24 cellular contexts compared by ENCODE assay signal in the genomic region with DNA sequence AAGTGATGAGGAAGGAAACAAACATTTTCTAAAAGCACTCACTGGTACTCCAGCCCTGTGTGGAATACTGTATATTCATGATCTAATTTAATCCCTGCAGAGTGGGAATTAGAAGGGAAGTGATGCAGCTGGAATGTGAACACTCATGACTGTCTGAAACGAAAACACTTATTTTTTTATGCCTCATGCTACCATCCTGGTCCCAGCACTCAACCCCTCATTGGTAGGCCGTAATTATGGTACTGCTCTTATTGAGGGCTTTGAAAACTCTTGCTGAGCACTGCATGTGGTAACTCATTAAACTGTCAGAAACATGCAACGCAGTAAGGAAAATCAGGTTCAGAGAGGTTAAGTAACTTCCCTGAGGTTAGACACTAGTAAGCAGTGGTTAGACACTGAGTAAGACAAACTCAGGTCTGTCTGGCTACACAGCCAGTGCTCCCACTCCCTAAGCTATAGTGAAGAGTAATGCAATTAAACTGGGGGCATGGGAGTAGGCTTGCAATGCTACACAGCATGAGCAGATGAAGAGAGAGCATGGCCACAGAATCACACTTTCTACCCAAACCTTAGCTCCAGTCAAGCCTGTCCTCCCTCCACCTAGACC. TPM values are rescaled to one million over a fixed set of nuclear protein-coding genes. Genes with fewer than 3 reads are reported as not detected.
DNase-seq lines count a peak whose midpoint lies in the region; ATAC-seq and TF ChIP-seq lines count a peak whose summit lies in the region.
"Had no signal": no experiment of that assay in that cellular context is flagged by ENCODE, and none has a peak within 500 bp of the region (broad histone marks: within the 10 kb centered on the region; RNA-seq: fewer than 3 reads in every experiment).

No MANE protein-coding gene starts in this region.

- H3K27ac ChIP-seq in HL-60 (replicated peaks) (peak overlapping the region; percentile 58), brain microvascular endothelial cell (no peak overlapping the region), Peyer's patch (no peak overlapping the region)
- H3K27ac ChIP-seq: BLaER1, breast epithelium, PC-9, skin epidermis had no signal

- H3K4me1 ChIP-seq in Peyer's patch, result no peaks in the 10 kb centered on the region
- H3K4me1 ChIP-seq: BLaER1, breast epithelium, Caco-2 had no signal

- peaks cover 8% of the 10 kb centered on the region for H3K9me3 Mint-ChIP-seq in activated naive CD8-positive, alpha-beta T cell treated with anti-CD3 and anti-CD28 coated beads, Interleukin-2, amount 10 ng/mL, durations not matched to agents 7 days and 5 days
- peaks cover 7% of the 10 kb centered on the region for H3K9me3 Mint-ChIP-seq in activated naive CD8-positive, alpha-beta T cell treated with anti-CD3 and anti-CD28 coated beads for 36 hours
- H3K9me3 Mint-ChIP-seq in activated CD8-positive, alpha-beta memory T cell treated with anti-CD3 and anti-CD28 coated beads, Interleukin-2, amount 10 ng/mL, durations not matched to agents 7 days and 5 days (ENCODE audit: low read depth), result peaks cover 7% of the 10 kb centered on the region

- H3K9me3 ChIP-seq in Peyer's patch, result no peaks in the 10 kb centered on the region
- H3K9me3 ChIP-seq: breast epithelium, Caco-2 had no signal

- CTCF ChIA-PET in activated CD8-positive, alpha-beta memory T cell treated with anti-CD3 and anti-CD28 coated beads, Interleukin-2, amount 10 ng/mL, durations not matched to agents 7 days and 5 days (lab: Charles Lee), result no interaction called here

- no peaks in the 10 kb centered on the region for H3K27me3 ChIP-seq in HL-60 (ENCODE audit: insufficient read depth, poor library complexity, severe bottlenecking)
- no peaks in the 10 kb centered on the region for H3K27me3 ChIP-seq in brain microvascular endothelial cell (replicated peaks)
- H3K27me3 ChIP-seq in Peyer's patch, result no peaks in the 10 kb centered on the region
- H3K27me3 ChIP-seq: BLaER1, breast epithelium had no signal

- TF ChIP-seq POLR2A in Peyer's patch (IDR thresholded peaks at IDR 0.05), result no peak

- H3K27ac Mint-ChIP-seq in activated naive CD8-positive, alpha-beta T cell treated with anti-CD3 and anti-CD28 coated beads, Interleukin-2, amount 10 ng/mL, durations not matched to agents 7 days and 5 days, result peak overlapping the region; percentile 55
- H3K27ac Mint-ChIP-seq in activated naive CD8-positive, alpha-beta T cell treated with anti-CD3 and anti-CD28 coated beads for 36 hours, result no peak overlapping the region
- no peak overlapping the region for H3K27ac Mint-ChIP-seq in activated CD8-positive, alpha-beta memory T cell treated with anti-CD3 and anti-CD28 coated beads, Interleukin-2, amount 10 ng/mL, durations not matched to agents 7 days and 5 days
- H3K27ac Mint-ChIP-seq: activated CD4-positive, alpha-beta T cell treated with anti-CD3 and anti-CD28 coated beads, Interleukin-2, amount 10 ng/mL, durations not matched to agents 24 days and 14 days had no signal

- peaks cover 22% of the 10 kb centered on the region for H3K4me1 Mint-ChIP-seq in activated naive CD8-positive, alpha-beta T cell treated with anti-CD3 and anti-CD28 coated beads, Interleukin-2, amount 10 ng/mL, durations not matched to agents 7 days and 5 days
- peaks cover 17% of the 10 kb centered on the region for H3K4me1 Mint-ChIP-seq in activated naive CD8-positive, alpha-beta T cell treated with anti-CD3 and anti-CD28 coated beads for 36 hours
- H3K4me1 Mint-ChIP-seq in activated CD8-positive, alpha-beta memory T cell treated with anti-CD3 and anti-CD28 coated beads, Interleukin-2, amount 10 ng/mL, durations not matched to agents 7 days and 5 days, result peaks cover 29% of the 10 kb centered on the region

- no peak overlapping the region for H3K4me3 ChIP-seq in HL-60 (replicated peaks; ENCODE audit: insufficient read depth, low read length)
- H3K4me3 ChIP-seq in brain microvascular endothelial cell (ENCODE audit: low read depth, low read length), result no peak overlapping the region
- no peak overlapping the region for H3K4me3 ChIP-seq in Peyer's patch
- H3K4me3 ChIP-seq: BLaER1, breast epithelium, PC-9, skin epidermis had no signal

- H3K27me3 Mint-ChIP-seq in activated naive CD8-positive, alpha-beta T cell treated with anti-CD3 and anti-CD28 coated beads, Interleukin-2, amount 10 ng/mL, durations not matched to agents 7 days and 5 days, result no peaks in the 10 kb centered on the region
- H3K27me3 Mint-ChIP-seq in activated naive CD8-positive, alpha-beta T cell treated with anti-CD3 and anti-CD28 coated beads for 36 hours, result no peaks in the 10 kb centered on the region
- H3K27me3 Mint-ChIP-seq in activated CD8-positive, alpha-beta memory T cell treated with anti-CD3 and anti-CD28 coated beads, Interleukin-2, amount 10 ng/mL, durations not matched to agents 7 days and 5 days, result peaks cover 2% of the 10 kb centered on the region

- TF ChIP-seq CTCF in HL-60 (IDR thresholded peaks at IDR 0.05; ENCODE audit: insufficient read depth, low read length), result no peak
- TF ChIP-seq CTCF in brain microvascular endothelial cell (IDR thresholded peaks at IDR 0.05; ENCODE audit: low read depth, low read length, missing control alignments), result no peak
- no peak for TF ChIP-seq CTCF in Peyer's patch (IDR thresholded peaks at IDR 0.05)

- in situ Hi-C loops in brain microvascular endothelial cell (cut with HindIII; ENCODE audit: low pct_ligation_motif_present, low sequenced_read_pairs), result loop anchor here (25.0 kb wide), 1 partner anchor 462 kb away; no protein-coding TSS in a partner anchor

- POLR2A ChIA-PET in activated naive CD8-positive, alpha-beta T cell treated with anti-CD3 and anti-CD28 coated beads, Interleukin-2, amount 10 ng/mL, durations not matched to agents 7 days and 5 days (lab: Charles Lee), result no interaction called here

- ATAC-seq in activated naive CD8-positive, alpha-beta T cell treated with anti-CD3 and anti-CD28 coated beads, Interleukin-2, amount 10 ng/mL, durations not matched to agents 7 days and 5 days (ENCODE audit: low read depth), result peak; percentile 42
- no peak for ATAC-seq in activated CD8-positive, alpha-beta memory T cell treated with anti-CD3 and anti-CD28 coated beads, Interleukin-2, amount 10 ng/mL, durations not matched to agents 7 days and 5 days
- ATAC-seq: HCT116 had no signal

- peak overlapping the region; percentile 5 for H3K4me3 Mint-ChIP-seq in activated naive CD8-positive, alpha-beta T cell treated with anti-CD3 and anti-CD28 coated beads, Interleukin-2, amount 10 ng/mL, durations not matched to agents 7 days and 5 days
- H3K4me3 Mint-ChIP-seq in activated naive CD8-positive, alpha-beta T cell treated with anti-CD3 and anti-CD28 coated beads for 36 hours, result no peak overlapping the region
- no peak overlapping the region for H3K4me3 Mint-ChIP-seq in activated CD8-positive, alpha-beta memory T cell treated with anti-CD3 and anti-CD28 coated beads, Interleukin-2, amount 10 ng/mL, durations not matched to agents 7 days and 5 days
- H3K4me3 Mint-ChIP-seq: activated CD4-positive, alpha-beta T cell treated with anti-CD3 and anti-CD28 coated beads, Interleukin-2, amount 10 ng/mL, durations not matched to agents 24 days and 14 days; stimulated activated naive B cell treated with anti-CD40 and anti-IgM and Interleukin-4, amounts not matched to agents 10 μg/mL and 1 μg/mL and 100 μg/mL, for 72 hours had no signal

- H3K36me3 Mint-ChIP-seq in activated naive CD8-positive, alpha-beta T cell treated with anti-CD3 and anti-CD28 coated beads, Interleukin-2, amount 10 ng/mL, durations not matched to agents 7 days and 5 days, result peaks cover 16% of the 10 kb centered on the region
- H3K36me3 Mint-ChIP-seq in activated naive CD8-positive, alpha-beta T cell treated with anti-CD3 and anti-CD28 coated beads for 36 hours, result peaks cover 10% of the 10 kb centered on the region
- peaks cover 5% of the 10 kb centered on the region for H3K36me3 Mint-ChIP-seq in activated CD8-positive, alpha-beta memory T cell treated with anti-CD3 and anti-CD28 coated beads, Interleukin-2, amount 10 ng/mL, durations not matched to agents 7 days and 5 days

- DNase-seq in activated naive CD8-positive, alpha-beta T cell treated with anti-CD3 and anti-CD28 coated beads, Interleukin-2, amount 10 ng/mL, durations not matched to agents 7 days and 5 days, result no peak
- DNase-seq in activated naive CD8-positive, alpha-beta T cell treated with anti-CD3 and anti-CD28 coated beads for 36 hours, result no peak
- DNase-seq in HL-60 (ENCODE audit: low read depth in 1 of 2, low spot score in 1 of 2) (no peak), brain microvascular endothelial cell (peak; percentile 27), Peyer's patch (no peak), NCI-H2196 (lab: John Stamatoyannopoulos, UW; ENCODE audit: unreplicated experiment) (no peak), NCI-H510A treated with DMSO at 0.1 percent for 48 hours (lab: John Stamatoyannopoulos, UW) (no peak)
- DNase-seq in activated CD8-positive, alpha-beta memory T cell treated with anti-CD3 and anti-CD28 coated beads, Interleukin-2, amount 10 ng/mL, durations not matched to agents 7 days and 5 days, result no peak
- DNase-seq: activated CD4-positive, alpha-beta T cell treated with anti-CD3 and anti-CD28 coated beads, Interleukin-2, amount 10 ng/mL, durations not matched to agents 24 days and 14 days; activated CD8-positive, alpha-beta memory T cell treated with anti-CD3 and anti-CD28 coated beads, Interleukin-2, amount 50 U/mL, for 4 hours; Caco-2; cortex of kidney; Karpas-422; NCI-H2029; NCI-H226; PC-9; SIG-M5; stimulated activated CD4-positive, alpha-beta T cell treated with anti-CD3 and anti-CD28 coated beads, Interleukin-2, amount 100 ng/mL, for 24 hours; stimulated activated naive B cell treated with anti-CD40 and anti-IgM and Interleukin-4, amounts not matched to agents 10 μg/mL and 1 μg/mL and 100 μg/mL, for 72 hours; T-helper 1 cell had no signal

- no peaks in the 10 kb centered on the region for H3K36me3 ChIP-seq in brain microvascular endothelial cell (replicated peaks)
- no peaks in the 10 kb centered on the region for H3K36me3 ChIP-seq in Peyer's patch
- H3K36me3 ChIP-seq: BLaER1, breast epithelium had no signal

RNA-seq across cellular contexts. Expression of gene TNFSF4, which starts 17.3 kb away (rescaled TPM):
- total RNA-seq in activated naive CD8-positive, alpha-beta T cell treated with anti-CD3 and anti-CD28 coated beads, Interleukin-2, amount 10 ng/mL, durations not matched to agents 7 days and 5 days, result 1 to 10 TPM; 4.0 TPM
- total RNA-seq in activated naive CD8-positive, alpha-beta T cell treated with anti-CD3 and anti-CD28 coated beads for 36 hours, result 1 to 10 TPM; 4.1 to 5.2 TPM
- total RNA-seq in Peyer's patch, result 1 to 10 TPM in 1 of 4 donors, under 1 TPM in 1, not detected in 2; 0.70 to 2.5 TPM
- total RNA-seq in activated CD8-positive, alpha-beta memory T cell treated with anti-CD3 and anti-CD28 coated beads, Interleukin-2, amount 10 ng/mL, durations not matched to agents 7 days and 5 days, result 10 to 100 TPM in 1 of 2 experiments, under 1 TPM in 1; 0.47 to 17.5 TPM
